8 cellular contexts compared by ENCODE assay signal in the genomic region with DNA sequence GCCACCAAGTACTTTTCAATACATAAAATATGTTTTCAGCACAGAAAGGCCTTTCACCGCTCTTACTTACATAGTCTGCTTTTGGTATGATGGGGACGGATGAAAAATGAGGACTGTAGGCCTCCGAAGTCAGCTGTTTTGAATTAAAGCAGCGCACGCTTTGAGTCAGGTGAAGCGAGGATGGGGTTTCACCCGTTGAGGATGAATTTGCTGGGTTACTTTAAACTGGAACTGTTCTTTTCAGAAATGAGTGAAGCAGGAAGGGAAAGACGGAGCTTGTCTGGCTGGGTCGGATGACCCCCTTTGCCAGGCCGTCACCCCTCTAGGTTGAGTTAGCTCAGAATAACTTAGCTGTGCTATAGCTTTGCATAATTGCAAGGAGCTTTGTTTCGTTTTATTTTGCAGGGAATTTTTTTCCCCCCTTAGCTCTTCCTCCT. TPM values are rescaled to one million over a fixed set of nuclear protein-coding genes. Genes with fewer than 3 reads are reported as not detected.
DNase-seq lines count a peak whose midpoint lies in the region; ATAC-seq and TF ChIP-seq lines count a peak whose summit lies in the region.

No MANE protein-coding gene starts in this region.

- TF ChIP-seq CTCF in fibroblast of pulmonary artery (IDR thresholded peaks at IDR 0.05; ENCODE audit: low read length, missing control alignments) (no peak), vagina (IDR thresholded peaks at IDR 0.05) (no peak)

- no peak for TF ChIP-seq POLR2A in vagina (IDR thresholded peaks at IDR 0.05)

- H3K4me2 ChIP-seq in BLaER1 (peak overlapping the region; percentile 99), Karpas-422 (ENCODE audit: low read depth, low read length, poor library complexity, severe bottlenecking) (peak overlapping the region; percentile 77)

- H3K79me2 ChIP-seq in Karpas-422 (ENCODE audit: low read length) = peaks cover 44% of the 10 kb centered on the region

- H3K9ac ChIP-seq in BLaER1 = peak overlapping the region; percentile 83
- H3K9ac ChIP-seq in Karpas-422 (ENCODE audit: low read length) = peak overlapping the region; percentile 84

- H3K36me3 ChIP-seq in BLaER1 (peaks cover 4% of the 10 kb centered on the region; the same call in 1 of the 2 replicates), Karpas-422 (ENCODE audit: insufficient read depth, low read length) (no peaks in the 10 kb centered on the region), vagina (no peaks in the 10 kb centered on the region)

- no peaks in the 10 kb centered on the region for H3K9me2 ChIP-seq in Karpas-422 (replicated peaks; ENCODE audit: insufficient read depth, low read length)

- H4K20me1 ChIP-seq in BLaER1 = peaks cover 65% of the 10 kb centered on the region
- H4K20me1 ChIP-seq in Karpas-422 (ENCODE audit: insufficient read depth, low read depth, low read length) = no peaks in the 10 kb centered on the region

- H3K9me3 ChIP-seq in BLaER1 (no peaks in the 10 kb centered on the region), Karpas-422 (ENCODE audit: low read length) (no peaks in the 10 kb centered on the region), vagina (no peaks in the 10 kb centered on the region)

- DNase-seq in Karpas-422 = peak; percentile 87
- no peak for DNase-seq in fibroblast of pulmonary artery (ENCODE audit: low read depth)
- no peak for DNase-seq in vagina (ENCODE audit: extremely low spot score in 2 of 2)
- DNase-seq in NCI-H2171 treated with DMSO at 0.1 percent for 48 hours (lab: John Stamatoyannopoulos, UW) = no peak
- no peak for DNase-seq in stimulated activated CD4-positive, alpha-beta T cell treated with anti-CD3 and anti-CD28 coated beads, Interleukin-2, amount 100 ng/mL, for 48 hours
- no peak for DNase-seq in activated CD8-positive, alpha-beta memory T cell treated with anti-CD3 and anti-CD28 coated beads, Interleukin-2, amount 50 U/mL, for 48 hours

- peak; percentile 13 for ATAC-seq in GM19328 (IDR thresholded peaks at IDR 0.05; ENCODE audit: unreplicated experiment)

- peak overlapping the region; percentile 86 for H3K27ac ChIP-seq in BLaER1
- peak overlapping the region; percentile 100 for H3K27ac ChIP-seq in Karpas-422 (ENCODE audit: low read length)
- peak overlapping the region; percentile 87 for H3K27ac ChIP-seq in vagina

- peaks cover 92% of the 10 kb centered on the region for H3K4me1 ChIP-seq in BLaER1
- H3K4me1 ChIP-seq in Karpas-422 (ENCODE audit: low read length) = peaks cover 95% of the 10 kb centered on the region
- H3K4me1 ChIP-seq in vagina = peaks cover 37% of the 10 kb centered on the region

- H3K4me3 ChIP-seq in BLaER1 = peak overlapping the region; percentile 59
- peak overlapping the region; percentile 49 for H3K4me3 ChIP-seq in Karpas-422 (ENCODE audit: low read length)
- peak overlapping the region; percentile 43 for H3K4me3 ChIP-seq in fibroblast of pulmonary artery (replicated peaks; ENCODE audit: low read depth, low read length)
- H3K4me3 ChIP-seq in vagina = peak overlapping the region; percentile 35 to 47

- intact Hi-C loops in vagina (cut with DNase I) = loop anchor here (5.0 kb wide), 1 partner anchor 40 kb away; the partner anchor contains the start of gene CUX1

- no peaks in the 10 kb centered on the region for H3K27me3 ChIP-seq in BLaER1
- no peaks in the 10 kb centered on the region for H3K27me3 ChIP-seq in Karpas-422 (ENCODE audit: low read length)
- H3K27me3 ChIP-seq in vagina = no peaks in the 10 kb centered on the region

- H2AFZ ChIP-seq in Karpas-422 (ENCODE audit: low read length) = no peak overlapping the region

RNA-seq across cellular contexts. Expression of gene CUX1, which starts 40.0 kb away (rescaled TPM):
- 92.4 and 109 TPM in 2 replicates for total RNA-seq in Karpas-422 (2014; rRNA removed; shearing (Covaris generic); ENCODE audit: low replicate concordance)
- 65.3 TPM for total RNA-seq in vagina
